In genomic region chr20:5586720-5587119, GRCh38 we compare ENCODE assay signal across 15 cellular contexts. TPM values are rescaled to one million over a fixed set of nuclear protein-coding genes. Genes with fewer than 3 reads are reported as not detected.
DNase-seq lines count a peak whose midpoint lies in the region; ATAC-seq and TF ChIP-seq lines count a peak whose summit lies in the region.
"Had no signal": no experiment of that assay in that cellular context is flagged by ENCODE, and none has a peak within 500 bp of the region (broad histone marks: within the 10 kb centered on the region; RNA-seq: fewer than 3 reads in every experiment).

No MANE protein-coding gene starts in this region.

- H3K9me3 Mint-ChIP-seq in activated naive CD4-positive, alpha-beta T cell treated with anti-CD3 and anti-CD28 coated beads for 36 hours = no peaks in the 10 kb centered on the region
- H3K9me3 Mint-ChIP-seq in activated T-helper 1 cell treated with anti-CD3 and anti-CD28 coated beads, Interleukin-12 subunit alpha, Interleukin-12 subunit beta, Interleukin-2, Interleukin-4 antibody, amounts not matched to agents 30 ng/mL and 10 ng/mL and 1 ng/mL, durations not matched to agents 14 hours and 24 hours and 36 hours = no peaks in the 10 kb centered on the region
- no peaks in the 10 kb centered on the region for H3K9me3 Mint-ChIP-seq in stimulated activated memory B cell treated with anti-CD40 and anti-IgM and Interleukin-4, amounts not matched to agents 10 μg/mL and 1 μg/mL and 100 μg/mL, for 72 hours
- H3K9me3 Mint-ChIP-seq in progenitor cell of endocrine pancreas (ENCODE audit: low read depth) = no peaks in the 10 kb centered on the region

- H3K4me1 Mint-ChIP-seq in activated naive CD4-positive, alpha-beta T cell treated with anti-CD3 and anti-CD28 coated beads for 36 hours (ENCODE audit: low read depth) = peaks cover 52% of the 10 kb centered on the region
- peaks cover 53% of the 10 kb centered on the region for H3K4me1 Mint-ChIP-seq in activated T-helper 1 cell treated with anti-CD3 and anti-CD28 coated beads, Interleukin-12 subunit alpha, Interleukin-12 subunit beta, Interleukin-2, Interleukin-4 antibody, amounts not matched to agents 30 ng/mL and 10 ng/mL and 1 ng/mL, durations not matched to agents 14 hours and 24 hours and 36 hours (ENCODE audit: low read depth)
- H3K4me1 Mint-ChIP-seq in stimulated activated memory B cell treated with anti-CD40 and anti-IgM and Interleukin-4, amounts not matched to agents 10 μg/mL and 1 μg/mL and 100 μg/mL, for 72 hours = peaks cover 38% of the 10 kb centered on the region
- H3K4me1 Mint-ChIP-seq in progenitor cell of endocrine pancreas (ENCODE audit: low read depth) = no peaks in the 10 kb centered on the region

- ATAC-seq in HG02840 (IDR thresholded peaks at IDR 0.05; ENCODE audit: low FRiP score, unreplicated experiment) = peak; percentile 46
- peak; percentile 70 for ATAC-seq in stimulated activated memory B cell treated with anti-CD40 and anti-IgM and Interleukin-4, amounts not matched to agents 10 μg/mL and 1 μg/mL and 100 μg/mL, for 72 hours

- H3K27ac Mint-ChIP-seq in activated naive CD4-positive, alpha-beta T cell treated with anti-CD3 and anti-CD28 coated beads for 36 hours = peak overlapping the region; percentile 43
- H3K27ac Mint-ChIP-seq in activated T-helper 1 cell treated with anti-CD3 and anti-CD28 coated beads, Interleukin-12 subunit alpha, Interleukin-12 subunit beta, Interleukin-2, Interleukin-4 antibody, amounts not matched to agents 30 ng/mL and 10 ng/mL and 1 ng/mL, durations not matched to agents 14 hours and 24 hours and 36 hours = peak overlapping the region; percentile 56
- peak overlapping the region; percentile 82 for H3K27ac Mint-ChIP-seq in stimulated activated memory B cell treated with anti-CD40 and anti-IgM and Interleukin-4, amounts not matched to agents 10 μg/mL and 1 μg/mL and 100 μg/mL, for 72 hours
- H3K27ac Mint-ChIP-seq in progenitor cell of endocrine pancreas = no peak overlapping the region

- peaks cover 24% of the 10 kb centered on the region for H3K36me3 Mint-ChIP-seq in activated naive CD4-positive, alpha-beta T cell treated with anti-CD3 and anti-CD28 coated beads for 36 hours (ENCODE audit: low read depth)
- peaks cover 30% of the 10 kb centered on the region for H3K36me3 Mint-ChIP-seq in activated T-helper 1 cell treated with anti-CD3 and anti-CD28 coated beads, Interleukin-12 subunit alpha, Interleukin-12 subunit beta, Interleukin-2, Interleukin-4 antibody, amounts not matched to agents 30 ng/mL and 10 ng/mL and 1 ng/mL, durations not matched to agents 14 hours and 24 hours and 36 hours (ENCODE audit: low read depth)
- peaks cover 28% of the 10 kb centered on the region for H3K36me3 Mint-ChIP-seq in stimulated activated memory B cell treated with anti-CD40 and anti-IgM and Interleukin-4, amounts not matched to agents 10 μg/mL and 1 μg/mL and 100 μg/mL, for 72 hours
- H3K36me3 Mint-ChIP-seq in progenitor cell of endocrine pancreas (ENCODE audit: insufficient read depth) = peaks cover 7% of the 10 kb centered on the region

- intact Hi-C loops in activated naive CD4-positive, alpha-beta T cell treated with anti-CD3 and anti-CD28 coated beads for 36 hours (cut with micrococcal nuclease) = no loop called here
- intact Hi-C loops in activated T-helper 1 cell treated with anti-CD3 and anti-CD28 coated beads, Interleukin-12 subunit alpha, Interleukin-12 subunit beta, Interleukin-2, Interleukin-4 antibody, amounts not matched to agents 30 ng/mL and 10 ng/mL and 1 ng/mL, durations not matched to agents 14 hours and 24 hours and 36 hours (cut with micrococcal nuclease) = no loop called here

- TF ChIP-seq CTCF in progenitor cell of endocrine pancreas (IDR thresholded peaks at IDR 0.05; ENCODE audit: unreplicated experiment) = no peak

- CTCF ChIA-PET in activated naive CD4-positive, alpha-beta T cell treated with anti-CD3 and anti-CD28 coated beads for 36 hours (lab: Charles Lee) = interaction anchor here (0.7 to 1.5 kb wide), 6 partner anchors 9 to 52 kb away, joined by 3 to 4 read pairs (median 3); no protein-coding TSS in a partner anchor

- no peak overlapping the region for H3K4me3 Mint-ChIP-seq in activated naive CD4-positive, alpha-beta T cell treated with anti-CD3 and anti-CD28 coated beads for 36 hours
- no peak overlapping the region for H3K4me3 Mint-ChIP-seq in activated T-helper 1 cell treated with anti-CD3 and anti-CD28 coated beads, Interleukin-12 subunit alpha, Interleukin-12 subunit beta, Interleukin-2, Interleukin-4 antibody, amounts not matched to agents 30 ng/mL and 10 ng/mL and 1 ng/mL, durations not matched to agents 14 hours and 24 hours and 36 hours
- H3K4me3 Mint-ChIP-seq in stimulated activated memory B cell treated with anti-CD40 and anti-IgM and Interleukin-4, amounts not matched to agents 10 μg/mL and 1 μg/mL and 100 μg/mL, for 72 hours = peak overlapping the region; percentile 8
- no peak overlapping the region for H3K4me3 Mint-ChIP-seq in progenitor cell of endocrine pancreas (ENCODE audit: low read depth)

- H3K27me3 Mint-ChIP-seq in activated naive CD4-positive, alpha-beta T cell treated with anti-CD3 and anti-CD28 coated beads for 36 hours (ENCODE audit: low read depth) = no peaks in the 10 kb centered on the region
- H3K27me3 Mint-ChIP-seq in activated T-helper 1 cell treated with anti-CD3 and anti-CD28 coated beads, Interleukin-12 subunit alpha, Interleukin-12 subunit beta, Interleukin-2, Interleukin-4 antibody, amounts not matched to agents 30 ng/mL and 10 ng/mL and 1 ng/mL, durations not matched to agents 14 hours and 24 hours and 36 hours (ENCODE audit: insufficient read depth) = no peaks in the 10 kb centered on the region
- no peaks in the 10 kb centered on the region for H3K27me3 Mint-ChIP-seq in stimulated activated memory B cell treated with anti-CD40 and anti-IgM and Interleukin-4, amounts not matched to agents 10 μg/mL and 1 μg/mL and 100 μg/mL, for 72 hours
- no peaks in the 10 kb centered on the region for H3K27me3 Mint-ChIP-seq in progenitor cell of endocrine pancreas

- no peak for DNase-seq in activated naive CD4-positive, alpha-beta T cell treated with anti-CD3 and anti-CD28 coated beads for 36 hours
- no peak for DNase-seq in activated naive CD4-positive, alpha-beta T cell (lab: John Stamatoyannopoulos, UW)
- no peak for DNase-seq in activated T-helper 1 cell treated with anti-CD3 and anti-CD28 coated beads, Interleukin-12 subunit alpha, Interleukin-12 subunit beta, Interleukin-2, Interleukin-4 antibody, amounts not matched to agents 30 ng/mL and 10 ng/mL and 1 ng/mL, durations not matched to agents 14 hours and 24 hours and 36 hours (ENCODE audit: low spot score)
- no peak for DNase-seq in hypothalamus (lab: John Stamatoyannopoulos, UW)
- no peak for DNase-seq in progenitor cell of endocrine pancreas (ENCODE audit: low spot score, unreplicated experiment)
- no peak for DNase-seq in epidermal melanocyte (ENCODE audit: insufficient read length, low spot score)
- DNase-seq: activated CD4-positive, alpha-beta T cell treated with anti-CD3 and anti-CD28 coated beads for 4 hours; activated gamma-delta T cell; DMS153; effector CD8-positive, alpha-beta T cell; NCI-H1694; Peyer's patch; SW 1271 had no signal

RNA-seq across cellular contexts. Expression of gene GPCPD1, which starts 24.1 kb away (rescaled TPM):
- 10 to 100 TPM; 25.7 to 32.3 TPM for total RNA-seq in activated naive CD4-positive, alpha-beta T cell treated with anti-CD3 and anti-CD28 coated beads for 36 hours
- total RNA-seq in activated T-helper 1 cell treated with anti-CD3 and anti-CD28 coated beads, Interleukin-12 subunit alpha, Interleukin-12 subunit beta, Interleukin-2, Interleukin-4 antibody, amounts not matched to agents 30 ng/mL and 10 ng/mL and 1 ng/mL, durations not matched to agents 14 hours and 24 hours and 36 hours = 38.0 and 39.6 TPM in 2 replicates
- 29.8 and 34.2 TPM in 2 replicates for total RNA-seq in progenitor cell of endocrine pancreas
